8 cellular contexts compared by ENCODE assay signal in genomic region chr6:36546664-36546957, GRCh38. TPM values are rescaled to one million over a fixed set of nuclear protein-coding genes. Genes with fewer than 3 reads are reported as not detected.
DNase-seq lines count a peak whose midpoint lies in the region; ATAC-seq and TF ChIP-seq lines count a peak whose summit lies in the region.

No MANE protein-coding gene starts in this region.

- H3K79me2 ChIP-seq in Loucy (ENCODE audit: insufficient read depth, low read length) = peaks cover 61% of the 10 kb centered on the region

- H3K4me3 Mint-ChIP-seq in CD14-positive monocyte = peak overlapping the region; percentile 98 to 99
- peak overlapping the region; percentile 93 to 100 (median 99) for H3K4me3 Mint-ChIP-seq in naive thymus-derived CD8-positive, alpha-beta T cell

- peak overlapping the region; percentile 93 to 99 (median 95) for H3K27ac Mint-ChIP-seq in CD14-positive monocyte
- H3K27ac Mint-ChIP-seq in naive thymus-derived CD8-positive, alpha-beta T cell = peak overlapping the region; percentile 96 to 99 (median 98)

- intact Hi-C loops in CD14-positive monocyte (cut with micrococcal nuclease) = loop anchor here (2.0 to 10.0 kb wide), 5 partner anchors 46 to 1289 kb away; partner anchors contain the start of genes SRSF3 (in 2 of the 2), KCTD20 (in 1 of the 2), PXT1 (in 1 of the 2) and ZNF76 (in 1 of the 2)

- no peaks in the 10 kb centered on the region for H3K36me3 ChIP-seq in Loucy (ENCODE audit: insufficient read depth, low read length)
- H3K36me3 ChIP-seq in ectodermal cell (ENCODE audit: control insufficient read depth, insufficient read depth, low read length) = no peaks in the 10 kb centered on the region

- no peaks in the 10 kb centered on the region for H3K9me2 ChIP-seq in Loucy (replicated peaks; ENCODE audit: low read depth, low read length)

- H3K4me1 ChIP-seq in Loucy (ENCODE audit: insufficient read depth, low read length, poor library complexity, severe bottlenecking) = peaks cover 54% of the 10 kb centered on the region
- no peaks in the 10 kb centered on the region for H3K4me1 ChIP-seq in ectodermal cell (ENCODE audit: control insufficient read depth, insufficient read depth, low read length)

- no peak for ATAC-seq in naive thymus-derived CD8-positive, alpha-beta T cell
- no peak for ATAC-seq in HG02571 (IDR thresholded peaks at IDR 0.05; ENCODE audit: unreplicated experiment)

- POLR2A ChIA-PET in naive thymus-derived CD8-positive, alpha-beta T cell (lab: Charles Lee) = interaction anchor here (1.0 to 13.0 kb wide), 9 partner anchors 10 to 123 kb away, joined by 3 to 353 read pairs (median 5); partner anchors contain the start of gene SRSF3

- H3K4me3 ChIP-seq in Loucy (ENCODE audit: low read length, poor library complexity, severe bottlenecking) (peak overlapping the region; percentile 99), ectodermal cell (ENCODE audit: insufficient read depth, low read depth, low read length) (peak overlapping the region; percentile 93)

- peaks cover 46% of the 10 kb centered on the region for H4K20me1 ChIP-seq in Loucy (ENCODE audit: insufficient read depth, low read length, poor library complexity, severe bottlenecking)

- H3K27me3 ChIP-seq in Loucy (ENCODE audit: insufficient read depth, low read length, poor library complexity, severe bottlenecking) = peaks cover 5% of the 10 kb centered on the region
- no peaks in the 10 kb centered on the region for H3K27me3 ChIP-seq in ectodermal cell (ENCODE audit: control insufficient read depth, insufficient read depth, low read length, poor library complexity, severe bottlenecking)

- H3K27me3 Mint-ChIP-seq in CD14-positive monocyte (ENCODE audit: low read depth in 3 of 3) = peaks cover 0 to 3% (median 0%) of the 10 kb centered on the region in 3 donors
- H3K27me3 Mint-ChIP-seq in naive thymus-derived CD8-positive, alpha-beta T cell = no peaks in the 10 kb centered on the region

- no peaks in the 10 kb centered on the region for H3K9me3 ChIP-seq in Loucy (ENCODE audit: insufficient read depth, low read depth, low read length)
- H3K9me3 ChIP-seq in ectodermal cell (ENCODE audit: control insufficient read depth, low read length) = no peaks in the 10 kb centered on the region

- no peaks in the 10 kb centered on the region for H3F3A ChIP-seq in Loucy (ENCODE audit: low read depth)

- peaks cover 7 to 18% of the 10 kb centered on the region in 2 donors for H3K36me3 Mint-ChIP-seq in CD14-positive monocyte
- peaks cover 7 to 17% (median 13%) of the 10 kb centered on the region in 3 donors for H3K36me3 Mint-ChIP-seq in naive thymus-derived CD8-positive, alpha-beta T cell

- H3K9ac ChIP-seq in Loucy (ENCODE audit: low read depth, low read length, poor library complexity, severe bottlenecking) = peak overlapping the region; percentile 100

- peak overlapping the region; percentile 96 for H3K4me2 ChIP-seq in Loucy (ENCODE audit: low read depth, low read length, poor library complexity, severe bottlenecking)

- WGBS in ectodermal cell, 2 experiments = 1 to 2% methylated on average over 6 of the region's 6 CpGs

- no peak for TF ChIP-seq CTCF in CD14-positive monocyte (IDR thresholded peaks at IDR 0.05)
- TF ChIP-seq CTCF in Loucy (conservative IDR thresholded peaks at IDR 0.05; ENCODE audit: low read length) = no peak

- H2AFZ ChIP-seq in Loucy (ENCODE audit: low read length) = 0 out of 2 replicates have a peak overlapping the region, but pooled peaks have one; percentile 3

- peak overlapping the region; percentile 89 for H3K27ac ChIP-seq in ectodermal cell (ENCODE audit: insufficient read depth, low read depth, low read length, poor library complexity, severe bottlenecking)

- peaks cover 54% of the 10 kb centered on the region for H3K4me1 Mint-ChIP-seq in CD14-positive monocyte
- peaks cover 12 to 59% (median 46%) of the 10 kb centered on the region in 4 donors for H3K4me1 Mint-ChIP-seq in naive thymus-derived CD8-positive, alpha-beta T cell

- H3K9me3 Mint-ChIP-seq in CD14-positive monocyte = peaks cover 0 to 2% (median 0%) of the 10 kb centered on the region in 7 donors
- H3K9me3 Mint-ChIP-seq in naive thymus-derived CD8-positive, alpha-beta T cell = peaks cover 0 to 2% (median 0%) of the 10 kb centered on the region in 9 donors

- no peak for DNase-seq in CD14-positive monocyte (ENCODE audit: low spot score)
- no peak for DNase-seq in naive thymus-derived CD8-positive, alpha-beta T cell
- DNase-seq in activated effector memory CD4-positive, alpha-beta T cell treated with Interleukin-2 at 50 U/mL for 16 hours = no peak
- DNase-seq in SIG-M5 treated with dmso at 0.1 percent for 504 hours (lab: John Stamatoyannopoulos, UW; ENCODE audit: unreplicated experiment) = no peak
- no peak for DNase-seq in NCI-H524 (lab: John Stamatoyannopoulos, UW)

RNA-seq across cellular contexts. Expression of gene STK38, which starts 0.7 kb away (rescaled TPM):
- 10 to 100 TPM; 57.1 to 95.7 TPM for polyA plus RNA-seq in CD14-positive monocyte
- 35.2 TPM for polyA plus RNA-seq in ectodermal cell (2013, experiment 1 of 4)
- polyA plus RNA-seq in ectodermal cell (2013, experiment 2 of 4) = 35.0 TPM
- 25.0 TPM for polyA plus RNA-seq in ectodermal cell (2013, experiment 3 of 4)
- 29.4 TPM for polyA plus RNA-seq in ectodermal cell (2013, experiment 4 of 4)
- total RNA-seq in naive thymus-derived CD8-positive, alpha-beta T cell = 100 to 1,000 TPM; 151 to 163 TPM
- polyA plus RNA-seq in naive thymus-derived CD8-positive, alpha-beta T cell = 10 to 100 TPM; 46.4 to 79.6 (median 52.8) TPM

RNA-seq across cellular contexts. Expression of gene SRSF3, which starts 47.6 kb away (rescaled TPM):
- 100 to 1,000 TPM; 297 to 341 TPM for polyA plus RNA-seq in CD14-positive monocyte
- 676 TPM for polyA plus RNA-seq in ectodermal cell (2013, experiment 1 of 4)
- 838 TPM for polyA plus RNA-seq in ectodermal cell (2013, experiment 2 of 4)
- polyA plus RNA-seq in ectodermal cell (2013, experiment 3 of 4) = 490 TPM
- polyA plus RNA-seq in ectodermal cell (2013, experiment 4 of 4) = 539 TPM
- total RNA-seq in naive thymus-derived CD8-positive, alpha-beta T cell = 100 to 1,000 TPM; 357 to 359 TPM
- polyA plus RNA-seq in naive thymus-derived CD8-positive, alpha-beta T cell = 100 to 1,000 TPM; 268 to 375 (median 332) TPM
